ENCODE assay signal across 9 cellular contexts in genomic region chr3:71258116-71258515, GRCh38.
DNase-seq lines count a peak whose midpoint lies in the region; ATAC-seq and TF ChIP-seq lines count a peak whose summit lies in the region.
"Had no signal": no experiment of that assay in that cellular context is flagged by ENCODE, and none has a peak within 500 bp of the region (broad histone marks: within the 10 kb centered on the region; RNA-seq: fewer than 3 reads in every experiment).

No MANE protein-coding gene starts in this region.

- H3K4me1 ChIP-seq in mammary epithelial cell (ENCODE audit: insufficient read depth, low read length) (peaks cover 16% of the 10 kb centered on the region), heart left ventricle (peaks cover 0 to 22% (median 5%) of the 10 kb centered on the region in 12 donors), thyroid gland (peaks cover 18 to 32% of the 10 kb centered on the region in 2 donors)

- in situ Hi-C loops in mammary epithelial cell (cut with MboI; ENCODE audit: low sequenced_read_pairs in 2 of 2), result no loop called here

- DNase-seq in Daoy (ENCODE audit: low read depth) (peak; percentile 83), NCI-H2029 (lab: John Stamatoyannopoulos, UW) (peak; percentile 75), mammary epithelial cell (peak; percentile 92), NCI-H526 (lab: John Stamatoyannopoulos, UW) (no peak), heart left ventricle (no peak), posterior vena cava (ENCODE audit: low spot score) (no peak), thyroid gland (no peak)
- no peak for DNase-seq in naive thymus-derived CD8-positive, alpha-beta T cell
- DNase-seq: left ventricle myocardium superior had no signal

- TF ChIP-seq CTCF in mammary epithelial cell (conservative IDR thresholded peaks at IDR 0.05 in 1 of 2, IDR thresholded peaks at IDR 0.05 in 1 of 2; ENCODE audit: extremely low read depth in 1 of 2, insufficient read depth in 1 of 2, low read depth in 1 of 2, low read length in 2 of 2) (no peak), heart left ventricle (IDR thresholded peaks at IDR 0.05) (no peak), thyroid gland (IDR thresholded peaks at IDR 0.05) (no peak)

- H3K27me3 ChIP-seq in mammary epithelial cell (ENCODE audit: insufficient read depth, low read length) (no peaks in the 10 kb centered on the region), heart left ventricle (no peaks in the 10 kb centered on the region), thyroid gland (no peaks in the 10 kb centered on the region)

- H3K4me3 ChIP-seq in mammary epithelial cell (replicated peaks in 1 of 3; ENCODE audit: insufficient read depth in 1 of 3, low read depth in 2 of 3, low read length in 3 of 3), result no peak overlapping the region
- H3K4me3 ChIP-seq in heart left ventricle, result no peak overlapping the region
- no peak overlapping the region for H3K4me3 ChIP-seq in thyroid gland (replicated peaks in 1 of 3)

- H3K9me3 Mint-ChIP-seq in naive thymus-derived CD8-positive, alpha-beta T cell, result no peaks in the 10 kb centered on the region

- no peaks in the 10 kb centered on the region for H3K79me2 ChIP-seq in mammary epithelial cell (ENCODE audit: insufficient read depth, low read length)

- H3K36me3 Mint-ChIP-seq in naive thymus-derived CD8-positive, alpha-beta T cell, result peaks cover 4 to 55% (median 21%) of the 10 kb centered on the region in 3 donors

- intact Hi-C loops in mammary epithelial cell (cut with micrococcal nuclease), result no loop called here
- intact Hi-C loops in heart left ventricle (cut with DNase I), result no loop called here
- intact Hi-C loops in posterior vena cava (cut with DNase I), result no loop called here
- intact Hi-C loops in thyroid gland (cut with DNase I), result no loop called here

- H3K4me2 ChIP-seq in mammary epithelial cell (ENCODE audit: insufficient read depth, low read depth, low read length), result peak overlapping the region; percentile 60

- H3K9ac ChIP-seq in mammary epithelial cell (ENCODE audit: insufficient read depth, low read length), result no peak overlapping the region

- CTCF ChIA-PET in mammary epithelial cell (lab: Charles Lee; ENCODE audit: low non-redundant PET), result interaction anchor here (0.7 kb wide), 1 partner anchor 235 kb away, joined by 3 read pairs; no protein-coding TSS in a partner anchor

- H3K27me3 Mint-ChIP-seq in naive thymus-derived CD8-positive, alpha-beta T cell, result no peaks in the 10 kb centered on the region

- H3K4me3 Mint-ChIP-seq in naive thymus-derived CD8-positive, alpha-beta T cell, result peak overlapping the region in 6 of 10 donors; percentile 16 to 68 (median 42)

- peak in 1 of 2 donors; percentile 35 for ATAC-seq in naive thymus-derived CD8-positive, alpha-beta T cell
- no peak for ATAC-seq in heart left ventricle
- ATAC-seq: left ventricle myocardium superior had no signal

- H3K4me1 Mint-ChIP-seq in naive thymus-derived CD8-positive, alpha-beta T cell, result peaks cover 43 to 83% (median 70%) of the 10 kb centered on the region in 4 donors

- TF ChIP-seq POLR2A in heart left ventricle (IDR thresholded peaks at IDR 0.05), result no peak
- no peak for TF ChIP-seq POLR2A in thyroid gland (IDR thresholded peaks at IDR 0.05)

- no peaks in the 10 kb centered on the region for H4K20me1 ChIP-seq in mammary epithelial cell (ENCODE audit: insufficient read depth, low read length)

- dilution Hi-C loops in mammary epithelial cell (cut with HindIII; ENCODE audit: low sequenced_read_pairs), result no loop called here

- H3K9me3 ChIP-seq in mammary epithelial cell (replicated peaks; ENCODE audit: insufficient read depth, low read length), result no peaks in the 10 kb centered on the region
- no peaks in the 10 kb centered on the region for H3K9me3 ChIP-seq in heart left ventricle
- H3K9me3 ChIP-seq in thyroid gland, result no peaks in the 10 kb centered on the region

- H3K36me3 ChIP-seq in mammary epithelial cell (ENCODE audit: insufficient read depth, low read length), result no peaks in the 10 kb centered on the region
- H3K36me3 ChIP-seq in heart left ventricle, result no peaks in the 10 kb centered on the region
- no peaks in the 10 kb centered on the region for H3K36me3 ChIP-seq in thyroid gland

- POLR2A ChIA-PET in naive thymus-derived CD8-positive, alpha-beta T cell (lab: Charles Lee), result no interaction called here

- WGBS in mammary epithelial cell (ENCODE audit: low coverage, missing lambda C conversion rate), result 0% methylated on average over 1 of the region's 1 CpG
- 79 to 97% (median 93%) methylated on average over 1 of the region's 1 CpG for WGBS in heart left ventricle, 4 donors
- 92 to 100% methylated on average over 1 of the region's 1 CpG for whole genome bisulfite sequencing in thyroid gland, 2 donors

- H3K27ac Mint-ChIP-seq in naive thymus-derived CD8-positive, alpha-beta T cell, result peak overlapping the region; percentile 25 to 85 (median 82)

- peak overlapping the region; percentile 12 for H3K27ac ChIP-seq in mammary epithelial cell (ENCODE audit: insufficient read depth, low read depth, low read length)
- H3K27ac ChIP-seq in heart left ventricle, result no peak overlapping the region
- H3K27ac ChIP-seq in thyroid gland, result no peak overlapping the region

- BruUV-seq in mammary epithelial cell (replicated peaks; lab: Mats Ljungman, UMichigan), result no TSS peak

- no peak overlapping the region for H2AFZ ChIP-seq in mammary epithelial cell (ENCODE audit: low read depth, low read length)

Comparison
In these comparisons a context has a peak if more than half of its experiments do, and no peak if none do; other contexts are left out.
1. DNase-seq: peak in Daoy (single experiment), NCI-H2029 (single experiment) and mammary epithelial cell (single experiment); none in naive thymus-derived CD8-positive, alpha-beta T cell (0 of 10), NCI-H526 (0 of 2), heart left ventricle (0 of 5), posterior vena cava (single experiment) and thyroid gland (0 of 2).